In genomic region chr1:205630241-205630640, GRCh38 we compare ENCODE assay signal across 8 cellular contexts. TPM values are rescaled to one million over a fixed set of nuclear protein-coding genes. Genes with fewer than 3 reads are reported as not detected.
DNase-seq lines count a peak whose midpoint lies in the region; ATAC-seq and TF ChIP-seq lines count a peak whose summit lies in the region.

No MANE protein-coding gene starts in this region.

- H3K4me3 ChIP-seq in DND-41 (ENCODE audit: low read depth in 1 of 2, low read length in 2 of 2) (peak overlapping the region; percentile 50 to 65; a peak in 3 of 4 replicates), PC-9 (peak overlapping the region; percentile 92), endocrine pancreas (ENCODE audit: control insufficient read depth, insufficient read depth, low read length) (peak overlapping the region; percentile 91), osteoblast (ENCODE audit: insufficient read depth, low read length) (peak overlapping the region; percentile 86)

- H3K79me2 ChIP-seq in DND-41 (ENCODE audit: insufficient read depth, low read length) (peaks cover 55% of the 10 kb centered on the region), PC-9 (ENCODE audit: low read depth) (peaks cover 57% of the 10 kb centered on the region), osteoblast (ENCODE audit: insufficient read depth, low read length) (peaks cover 54% of the 10 kb centered on the region)

- TF ChIP-seq CTCF in DND-41 (IDR thresholded peaks at IDR 0.05; ENCODE audit: borderline replicate concordance, extremely low read depth, low read length, poor library complexity, severe bottlenecking) (no peak), PC-9 (conservative IDR thresholded peaks at IDR 0.05) (no peak), osteoblast (IDR thresholded peaks at IDR 0.05; ENCODE audit: extremely low read depth, low read depth, low read length) (no peak)

- no TSS peak for BruUV-seq in PC-9 (replicated peaks; lab: Mats Ljungman, UMichigan)

- peak overlapping the region; percentile 92 for H3K9ac ChIP-seq in DND-41 (ENCODE audit: low read depth, low read length)
- H3K9ac ChIP-seq in endocrine pancreas (ENCODE audit: control insufficient read depth, insufficient read depth, low read length), result no peak overlapping the region

- peak overlapping the region; percentile 74 for H3K4me2 ChIP-seq in DND-41 (ENCODE audit: insufficient read depth, low read length)
- peak overlapping the region; percentile 93 for H3K4me2 ChIP-seq in PC-9
- H3K4me2 ChIP-seq in osteoblast (ENCODE audit: insufficient read depth, low read length), result peak overlapping the region; percentile 74

- no peak for DNase-seq in DND-41
- DNase-seq in PC-9, result no peak
- DNase-seq in osteoblast (ENCODE audit: insufficient read length, low spot score, missing footprints), result peak; percentile 84
- no peak for DNase-seq in DMS153 (lab: John Stamatoyannopoulos, UW)
- no peak for DNase-seq in left colon
- no peak for DNase-seq in GOT3 (lab: John Stamatoyannopoulos, UW)
- DNase-seq in head of caudate nucleus, result no peak

- POLR2A ChIA-PET in PC-9 (lab: Charles Lee; ENCODE audit: unreplicated experiment), result no interaction called here

- peaks cover 39% of the 10 kb centered on the region for H3K4me1 ChIP-seq in DND-41 (ENCODE audit: insufficient read depth, low read length)
- H3K4me1 ChIP-seq in PC-9 (replicated peaks; ENCODE audit: insufficient read depth), result peaks cover 22% of the 10 kb centered on the region
- H3K4me1 ChIP-seq in endocrine pancreas (ENCODE audit: control insufficient read depth, insufficient read depth, low read length), result peaks cover 33% of the 10 kb centered on the region
- H3K4me1 ChIP-seq in osteoblast (ENCODE audit: insufficient read depth, low read length), result peaks cover 23% of the 10 kb centered on the region

- peak overlapping the region; percentile 94 for H3K27ac ChIP-seq in DND-41 (ENCODE audit: low read length)
- peak overlapping the region; percentile 84 for H3K27ac ChIP-seq in PC-9
- peak overlapping the region; percentile 80 for H3K27ac ChIP-seq in osteoblast (ENCODE audit: low read depth, low read length)

- CTCF ChIA-PET in PC-9 (lab: Charles Lee), result interaction anchor here (0.6 kb wide), 1 partner anchor 27 kb away, joined by 8 read pairs; no protein-coding TSS in a partner anchor

- H4K20me1 ChIP-seq in DND-41 (ENCODE audit: insufficient read depth, low read length), result peaks cover 31% of the 10 kb centered on the region
- H4K20me1 ChIP-seq in PC-9 (ENCODE audit: insufficient read depth), result peaks cover 25% of the 10 kb centered on the region
- H4K20me1 ChIP-seq in osteoblast (ENCODE audit: insufficient read depth, low read length), result no peaks in the 10 kb centered on the region

- intact Hi-C loops in PC-9 (cut with micrococcal nuclease; ENCODE audit: unreplicated experiment), result no loop called here
- intact Hi-C loops in left colon (cut with DNase I, micrococcal nuclease), result loop anchor here in 1 of 2 donors (5.0 kb wide), 1 partner anchor 38 kb away; no protein-coding TSS in a partner anchor
- intact Hi-C loops in head of caudate nucleus (cut with DNase I), result loop anchor here (2.0 kb wide), 1 partner anchor 41 kb away; no protein-coding TSS in a partner anchor

- H3K36me3 ChIP-seq in DND-41 (ENCODE audit: insufficient read depth, low read length), result peaks cover 29% of the 10 kb centered on the region
- peaks cover 5% of the 10 kb centered on the region; the same call in 1 of the 2 replicates for H3K36me3 ChIP-seq in PC-9 (ENCODE audit: low read depth)
- H3K36me3 ChIP-seq in endocrine pancreas (ENCODE audit: control insufficient read depth, insufficient read depth, low read length), result no peaks in the 10 kb centered on the region
- no peaks in the 10 kb centered on the region for H3K36me3 ChIP-seq in osteoblast (ENCODE audit: insufficient read depth, low read length)

- H2AFZ ChIP-seq in DND-41 (ENCODE audit: low read depth, low read length) (no peak overlapping the region), PC-9 (no peak overlapping the region), osteoblast (ENCODE audit: low read length) (no peak overlapping the region)

- H3K9me3 ChIP-seq in DND-41 (ENCODE audit: insufficient read depth, low read length, severe bottlenecking), result no peaks in the 10 kb centered on the region
- no peaks in the 10 kb centered on the region for H3K9me3 ChIP-seq in PC-9 (ENCODE audit: insufficient read depth, low read depth)
- no peaks in the 10 kb centered on the region for H3K9me3 ChIP-seq in endocrine pancreas (ENCODE audit: control insufficient read depth, low read length)
- no peaks in the 10 kb centered on the region for H3K9me3 ChIP-seq in osteoblast (ENCODE audit: low read depth, low read length)

- peaks cover 43% of the 10 kb centered on the region for H3F3A ChIP-seq in PC-9 (ENCODE audit: insufficient read depth, low read depth)

- H3K27me3 ChIP-seq in DND-41 (ENCODE audit: insufficient read depth, low read length, poor library complexity), result no peaks in the 10 kb centered on the region
- no peaks in the 10 kb centered on the region for H3K27me3 ChIP-seq in PC-9 (ENCODE audit: insufficient read depth, low read depth)
- H3K27me3 ChIP-seq in endocrine pancreas (ENCODE audit: control insufficient read depth, insufficient read depth, low read length), result no peaks in the 10 kb centered on the region
- H3K27me3 ChIP-seq in osteoblast (ENCODE audit: insufficient read depth, low read length), result no peaks in the 10 kb centered on the region

- H3K9me2 ChIP-seq in PC-9 (ENCODE audit: insufficient read depth), result no peaks in the 10 kb centered on the region

- no peak for ATAC-seq in DND-41 (ENCODE audit: insufficient read depth, low read depth)
- no peak for ATAC-seq in left colon

RNA-seq across cellular contexts. Expression of gene ELK4, which starts 1.6 kb away (rescaled TPM):
- total RNA-seq in PC-9 (2021), result 40.3 and 48.1 TPM in 2 replicates
- total RNA-seq in osteoblast, result 27.1 and 30.4 TPM in 2 replicates
- total RNA-seq in left colon, result 10 to 100 TPM; 37.4 to 39.5 TPM

RNA-seq across cellular contexts. Expression of gene SLC45A3, which starts 50.1 kb away (rescaled TPM):
- total RNA-seq in PC-9 (2021) (15.2 and 19.9 TPM in 2 replicates), osteoblast (1.1 and 1.5 TPM in 2 replicates), left colon (10 to 100 TPM; 19.5 to 30.8 TPM)
